16 cellular contexts compared by ENCODE assay signal in genomic region chr7:151743481-151743983, GRCh38.
DNase-seq lines count a peak whose midpoint lies in the region; ATAC-seq and TF ChIP-seq lines count a peak whose summit lies in the region.
"Had no signal": no experiment of that assay in that cellular context is flagged by ENCODE, and none has a peak within 500 bp of the region (broad histone marks: within the 10 kb centered on the region; RNA-seq: fewer than 3 reads in every experiment).

No MANE protein-coding gene starts in this region.

- TF ChIP-seq CTCF in Panc1 (IDR thresholded peaks at IDR 0.05) (no peak), chondrocyte (IDR thresholded peaks at IDR 0.05) (no peak), testis (IDR thresholded peaks at IDR 0.05) (no peak)

- H3K4me1 ChIP-seq in Panc1 (ENCODE audit: control insufficient read depth, insufficient read depth, low read length) (peaks cover 58% of the 10 kb centered on the region), mesenchymal stem cell (ENCODE audit: control insufficient read depth, insufficient read depth, low read depth, low read length) (peaks cover 41% of the 10 kb centered on the region), testis (peaks cover 7% of the 10 kb centered on the region)

- no peaks in the 10 kb centered on the region for H3K79me1 ChIP-seq in mesenchymal stem cell (replicated peaks; ENCODE audit: low read length, poor library complexity, severe bottlenecking)

- POLR2A ChIA-PET in Panc1 (lab: Charles Lee), result no interaction called here

- H3K9me3 Mint-ChIP-seq in chondrocyte (ENCODE audit: low read depth), result no peaks in the 10 kb centered on the region
- H3K9me3 Mint-ChIP-seq: CD8-positive, alpha-beta memory T cell had no signal

- in situ Hi-C loops in Panc1 (cut with HindIII; ENCODE audit: low pct_unique_long_range_greater_than_20kb, low sequenced_read_pairs), result no loop called here

- H3K4me3 ChIP-seq in Panc1 (ENCODE audit: low read depth in 2 of 2, low read length in 2 of 2) (peak overlapping the region in 1 of 2 experiments; percentile 27; a peak in 2 of 4 replicates), mesenchymal stem cell (ENCODE audit: insufficient read depth in 1 of 2, low read depth in 1 of 2, low read length in 2 of 2) (no peak overlapping the region), testis (no peak overlapping the region)
- H3K4me3 ChIP-seq: colonic mucosa, lung, ovary had no signal

- H3K18ac ChIP-seq in mesenchymal stem cell (ENCODE audit: low read depth in 1 of 2, low read length in 2 of 2), result peak overlapping the region; percentile 34 to 55

- H3K27me3 ChIP-seq in Panc1 (ENCODE audit: control insufficient read depth, insufficient read depth, low read length) (no peaks in the 10 kb centered on the region), mesenchymal stem cell (ENCODE audit: control insufficient read depth in 1 of 2, insufficient read depth in 1 of 2, low read length in 2 of 2) (no peaks in the 10 kb centered on the region), testis (no peaks in the 10 kb centered on the region)
- H3K27me3 ChIP-seq: colonic mucosa, ovary had no signal

- H3K36me3 ChIP-seq in Panc1 (ENCODE audit: control insufficient read depth, insufficient read depth, low read length), result no peaks in the 10 kb centered on the region
- H3K36me3 ChIP-seq in mesenchymal stem cell (ENCODE audit: control insufficient read depth in 1 of 2, insufficient read depth in 2 of 2, low read depth in 1 of 2, low read length in 2 of 2), result no peaks in the 10 kb centered on the region
- H3K36me3 ChIP-seq in testis (ENCODE audit: low read depth, missing control alignments), result no peaks in the 10 kb centered on the region
- H3K36me3 ChIP-seq: colonic mucosa, ovary had no signal

- intact Hi-C loops in Panc1 (cut with micrococcal nuclease; ENCODE audit: unreplicated experiment) (loop anchor here (5.0 kb wide), 1 partner anchor 116 kb away; no protein-coding TSS in a partner anchor), testis (cut with DNase I; ENCODE audit: low total_unique reads) (no loop called here)

- H3K36me3 Mint-ChIP-seq in chondrocyte (ENCODE audit: low read depth), result no peaks in the 10 kb centered on the region

- no peak for TF ChIP-seq POLR2A in testis (IDR thresholded peaks at IDR 0.05)

- peak overlapping the region; percentile 6 to 94 for H2BK12ac ChIP-seq in mesenchymal stem cell (ENCODE audit: low read length in 2 of 2)

- CTCF ChIA-PET in Panc1 (lab: Charles Lee), result no interaction called here

- H3K4me1 Mint-ChIP-seq in chondrocyte (ENCODE audit: low read depth), result peaks cover 56% of the 10 kb centered on the region

- no peaks in the 10 kb centered on the region for H3K27me3 Mint-ChIP-seq in chondrocyte (ENCODE audit: low read depth)

- H2BK120ac ChIP-seq in mesenchymal stem cell (ENCODE audit: low read depth, low read length), result no peak overlapping the region

- peak; percentile 27 for ATAC-seq in Panc1

- H2BK5ac ChIP-seq in mesenchymal stem cell (ENCODE audit: low read depth, low read length, poor library complexity, severe bottlenecking), result no peak overlapping the region

- H2AFZ ChIP-seq in mesenchymal stem cell (ENCODE audit: low read depth, low read length), result no peak overlapping the region

- no peak overlapping the region for H2AK5ac ChIP-seq in mesenchymal stem cell (ENCODE audit: low read length, severe bottlenecking)

- no peak overlapping the region for H3K9ac ChIP-seq in mesenchymal stem cell (ENCODE audit: low read length)

- no peak overlapping the region for H3K23ac ChIP-seq in mesenchymal stem cell (ENCODE audit: low read length in 2 of 2)

- 92% methylated on average over 9 of the region's 10 CpGs for WGBS in mesenchymal stem cell
- 33 to 36% methylated on average over 7 to 10 of the region's 10 CpGs for WGBS in testis, 2 donors

- peak overlapping the region; percentile 44 for H4K91ac ChIP-seq in mesenchymal stem cell (ENCODE audit: low read length)

- peak overlapping the region; percentile 51 for H3K27ac Mint-ChIP-seq in chondrocyte (ENCODE audit: unreplicated experiment)

- peaks cover 4% of the 10 kb centered on the region for H3K9me3 ChIP-seq in Panc1 (ENCODE audit: control insufficient read depth, insufficient read depth, low read depth, low read length)
- no peaks in the 10 kb centered on the region for H3K9me3 ChIP-seq in mesenchymal stem cell (ENCODE audit: control insufficient read depth, low read length)
- no peaks in the 10 kb centered on the region for H3K9me3 ChIP-seq in testis
- H3K9me3 ChIP-seq: colonic mucosa, ovary had no signal

- H3K4me2 ChIP-seq in mesenchymal stem cell (ENCODE audit: low read length, poor library complexity, severe bottlenecking), result no peak overlapping the region

- no peak overlapping the region for H2BK15ac ChIP-seq in mesenchymal stem cell (ENCODE audit: low read depth, poor library complexity, severe bottlenecking)

- H3K4ac ChIP-seq in mesenchymal stem cell (ENCODE audit: low read depth in 1 of 2, low read length in 2 of 2), result peak overlapping the region in 1 of 2 experiments; percentile 69

- no TSS peak for BruUV-seq in Panc1 (replicated peaks; lab: Mats Ljungman, UMichigan)

- H4K8ac ChIP-seq in mesenchymal stem cell (ENCODE audit: low read length), result no peak overlapping the region

- DNase-seq in Panc1 (ENCODE audit: low read depth, low spot score), result no peak
- no peak for DNase-seq in chondrocyte (ENCODE audit: low spot score)
- no peak for DNase-seq in mesenchymal stem cell
- peak; percentile 36 for DNase-seq in testis
- no peak for DNase-seq in AML-193 (lab: John Stamatoyannopoulos, UW)
- DNase-seq in COLO829 (ENCODE audit: low spot score), result no peak
- DNase-seq in stimulated activated CD4-positive, alpha-beta T cell treated with anti-CD3 and anti-CD28 coated beads, Interleukin-12 subunit alpha, Interleukin-12 subunit beta, amount 100 ng/mL, for 4 hours, result no peak
- DNase-seq: activated CD4-positive, CD25-positive, alpha-beta regulatory T cell; CD8-positive, alpha-beta memory T cell; colonic mucosa; GF-D8; NCI-H2081; NCI-H69; ovary; stimulated activated CD4-positive, alpha-beta T cell treated with anti-CD3 and anti-CD28 coated beads, Interleukin-15, amount 100 ng/mL, for 24 hours had no signal

- H3K27ac ChIP-seq in Panc1 (ENCODE audit: low read length) (peak overlapping the region; percentile 85), mesenchymal stem cell (ENCODE audit: low read length, poor library complexity, severe bottlenecking) (no peak overlapping the region), testis (no peak overlapping the region)
- H3K27ac ChIP-seq: colonic mucosa, ovary had no signal

- no peak overlapping the region for H3K4me3 Mint-ChIP-seq in chondrocyte (ENCODE audit: unreplicated experiment)
- H3K4me3 Mint-ChIP-seq: CD8-positive, alpha-beta memory T cell had no signal

- H3K14ac ChIP-seq in mesenchymal stem cell (ENCODE audit: low read length in 2 of 2), result peak overlapping the region in 1 of 2 experiments; percentile 13
